Comparison of ENCODE assay signal across 18 cellular contexts in genomic region chr21:34523019-34523418, GRCh38. TPM values are rescaled to one million over a fixed set of nuclear protein-coding genes. Genes with fewer than 3 reads are reported as not detected.
A peak's percentile ranks its signal among the peaks of the same experiment; 100 is the strongest.
DNase-seq lines count a peak whose midpoint lies in the region; ATAC-seq, FAIRE-seq and TF ChIP-seq lines count a peak whose summit lies in the region.
"Had no signal": no experiment of that assay in that cellular context is flagged by ENCODE, and none has a peak within 500 bp of the region (broad histone marks: within the 10 kb centered on the region; RNA-seq: fewer than 3 reads in every experiment).

No MANE protein-coding gene starts in this region.

- intact Hi-C loops in breast epithelium (cut with DNase I; ENCODE audit: low total_unique reads): no loop called here
- intact Hi-C loops in MCF 10A (cut with micrococcal nuclease): no loop called here
- intact Hi-C loops in colonic mucosa (cut with DNase I): no loop called here
- intact Hi-C loops in upper lobe of right lung (cut with DNase I): no loop called here

- H3K36me3 ChIP-seq in breast epithelium (no peaks in the 10 kb centered on the region), colonic mucosa (peaks cover 7% of the 10 kb centered on the region), muscle layer of duodenum (ENCODE audit: control insufficient read depth in 1 of 2, insufficient read depth in 2 of 2, low read length in 2 of 2) (peaks cover 32 to 46% of the 10 kb centered on the region in 2 donors), upper lobe of right lung (peaks cover 41% of the 10 kb centered on the region)

- no peaks in the 10 kb centered on the region for H3K9me3 ChIP-seq in breast epithelium
- no peaks in the 10 kb centered on the region for H3K9me3 ChIP-seq in colonic mucosa
- no peaks in the 10 kb centered on the region for H3K9me3 ChIP-seq in muscle layer of duodenum (ENCODE audit: control insufficient read depth in 1 of 2, low read length in 2 of 2)
- H3K9me3 ChIP-seq in upper lobe of right lung: no peaks in the 10 kb centered on the region

- H3K4me1 ChIP-seq in breast epithelium (peaks cover 0 to 5% of the 10 kb centered on the region in 2 donors), colonic mucosa (peaks cover 21% of the 10 kb centered on the region), muscle layer of duodenum (ENCODE audit: control insufficient read depth in 1 of 2, insufficient read depth in 2 of 2, low read length in 2 of 2) (peaks cover 14 to 15% of the 10 kb centered on the region in 2 donors), upper lobe of right lung (peaks cover 52% of the 10 kb centered on the region)

- H3K27me3 ChIP-seq in breast epithelium: no peaks in the 10 kb centered on the region
- H3K27me3 ChIP-seq in colonic mucosa: no peaks in the 10 kb centered on the region
- H3K27me3 ChIP-seq in muscle layer of duodenum (ENCODE audit: low read depth, low read length): no peaks in the 10 kb centered on the region
- no peaks in the 10 kb centered on the region for H3K27me3 ChIP-seq in upper lobe of right lung

- H3K9ac ChIP-seq in colonic mucosa (ENCODE audit: low read depth in 2 of 2, low read length in 2 of 2): peak overlapping the region; percentile 29 to 54

- peak overlapping the region; percentile 70 to 91 for H3K27ac ChIP-seq in breast epithelium
- peak overlapping the region; percentile 93 for H3K27ac ChIP-seq in colonic mucosa
- H3K27ac ChIP-seq in muscle layer of duodenum (ENCODE audit: low read length): peak overlapping the region; percentile 79
- no peak overlapping the region for H3K27ac ChIP-seq in upper lobe of right lung

- CTCF ChIA-PET in MCF 10A (lab: Yijun Ruan, JAX): interaction anchor here (0.9 to 1.4 kb wide), 2 partner anchors 80 to 166 kb away, joined by 3 to 6 read pairs; no protein-coding TSS in a partner anchor

- TF ChIP-seq CTCF in breast epithelium (IDR thresholded peaks at IDR 0.05) (no peak), MCF 10A (IDR thresholded peaks at IDR 0.05; ENCODE audit: unreplicated experiment) (no peak), colonic mucosa (IDR thresholded peaks at IDR 0.05) (no peak), upper lobe of right lung (IDR thresholded peaks at IDR 0.05) (no peak)

- H3K36me3 Mint-ChIP-seq in MCF 10A (ENCODE audit: insufficient read depth, unreplicated experiment): peaks cover 16% of the 10 kb centered on the region

- no peak overlapping the region for H3K27ac Mint-ChIP-seq in MCF 10A (ENCODE audit: low read depth, unreplicated experiment)
- H3K27ac Mint-ChIP-seq: CD8-positive, alpha-beta memory T cell had no signal

- TF ChIP-seq POLR2A in breast epithelium (IDR thresholded peaks at IDR 0.05): no peak

- peaks cover 19% of the 10 kb centered on the region for H3K4me1 Mint-ChIP-seq in MCF 10A (ENCODE audit: insufficient read depth, unreplicated experiment)

- peak; percentile 2 for ATAC-seq in upper lobe of right lung
- no peak for ATAC-seq in HG03342 (IDR thresholded peaks at IDR 0.05; ENCODE audit: unreplicated experiment)

- no peaks in the 10 kb centered on the region for H3K9me3 Mint-ChIP-seq in MCF 10A (ENCODE audit: unreplicated experiment)

- H3K4me3 Mint-ChIP-seq in MCF 10A (ENCODE audit: unreplicated experiment): no peak overlapping the region
- H3K4me3 Mint-ChIP-seq: CD8-positive, alpha-beta memory T cell; nephron had no signal

- POLR2A ChIA-PET in MCF 10A (lab: Yijun Ruan, JAX): no interaction called here

- no peaks in the 10 kb centered on the region for H3K27me3 Mint-ChIP-seq in MCF 10A (ENCODE audit: insufficient read depth, unreplicated experiment)
- H3K27me3 Mint-ChIP-seq: CD8-positive, alpha-beta memory T cell had no signal

- no TSS peak for BruUV-seq in MCF 10A (replicated peaks; lab: Mats Ljungman, UMichigan)

- no peak for FAIRE-seq in frontal cortex (lab: Jason Lieb, UNC)
- FAIRE-seq: endothelial cell of umbilical vein, GM18507 had no signal

- DNase-seq in breast epithelium (ENCODE audit: low spot score in 2 of 2): no peak
- no peak for DNase-seq in MCF 10A (ENCODE audit: unreplicated experiment)
- peak; percentile 76 for DNase-seq in colonic mucosa
- DNase-seq in upper lobe of right lung: no peak
- DNase-seq in frontal cortex (ENCODE audit: low spot score in 2 of 2): no peak
- DNase-seq in dermis blood vessel endothelial cell: no peak
- DNase-seq: amygdala; CD8-positive, alpha-beta memory T cell; DND-41; foreskin fibroblast; NCI-H1694; stimulated activated naive CD4-positive, alpha-beta T cell treated with Interleukin-2 at 50 U/mL for 16 hours had no signal

- H3K4me3 ChIP-seq in breast epithelium (peak overlapping the region in 1 of 3 donors; percentile 4), colonic mucosa (no peak overlapping the region), muscle layer of duodenum (ENCODE audit: low read depth in 1 of 2, low read length in 2 of 2) (peak overlapping the region; percentile 25 to 30), upper lobe of right lung (no peak overlapping the region)
- H3K4me3 ChIP-seq: lung had no signal

RNA-seq across cellular contexts. Expression of gene KCNE1, which starts 11.0 kb away (rescaled TPM):
- total RNA-seq in breast epithelium: 1 to 10 TPM; 1.6 to 6.7 (median 2.2) TPM
- 0.14 and 0.20 TPM in 2 replicates for total RNA-seq in MCF 10A (2022)
- under 1 TPM in 1 of 2 donors, not detected in 1; 0.11 TPM for total RNA-seq in colonic mucosa
- 13.6 TPM for total RNA-seq in upper lobe of right lung
- total RNA-seq in frontal cortex: 0.41 TPM
- under 0.01 and 0.14 TPM in 2 replicates for total RNA-seq in dermis blood vessel endothelial cell

Comparison
In these comparisons a context has a peak if more than half of its experiments do, and no peak if none do; other contexts are left out.
1. H3K4me3 ChIP-seq: peak in muscle layer of duodenum (2 of 2); none in colonic mucosa (single experiment) and upper lobe of right lung (single experiment).